ENCODE assay signal across 1 cellular context in the genomic region with DNA sequence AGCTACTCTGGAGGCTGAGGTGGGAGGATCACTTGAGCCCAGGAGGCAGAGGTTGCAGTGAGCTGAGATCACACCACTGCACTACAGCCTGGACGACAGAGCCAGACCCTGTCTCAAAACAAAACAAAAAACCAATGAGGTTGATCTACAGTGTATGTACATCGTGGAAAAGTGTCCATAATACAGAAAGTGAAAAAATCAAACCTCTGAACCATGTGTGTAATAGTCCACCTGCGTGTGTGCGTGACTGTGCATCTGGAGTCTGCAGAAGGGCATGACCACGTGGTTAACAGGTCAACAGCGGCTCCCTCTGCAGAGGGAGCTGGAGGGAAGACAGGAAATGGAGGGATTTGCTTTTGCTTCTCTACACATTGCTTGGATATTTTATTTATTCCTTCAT.
TF ChIP-seq lines count a peak whose summit lies in the region.

No MANE protein-coding gene starts in this region.

TF ChIP-seq in K562, 482 proteins besides CTCF, POLR2A, EP300 and RAD21 (continues in another document):
- TF ChIP-seq E2F5 (CRISPR knock-in tag; IDR thresholded peaks at IDR 0.05) (no peak), MCM2 (IDR thresholded peaks at IDR 0.05; ENCODE audit: low read depth) (no peak), ATF1 (CRISPR knock-in tag; IDR thresholded peaks at IDR 0.05) (no peak), ATF1 (tag; IDR thresholded peaks at IDR 0.05) (no peak), ZNF644 (tag; IDR thresholded peaks at IDR 0.05; ENCODE audit: low read depth) (no peak), GTF2F1 (IDR thresholded peaks at IDR 0.05; ENCODE audit: low read depth, low read length) (no peak), SP1 (CRISPR knock-in tag; IDR thresholded peaks at IDR 0.05) (no peak), ZNF766 (CRISPR knock-in tag; conservative IDR thresholded peaks at IDR 0.05) (no peak), HCFC1 (IDR thresholded peaks at IDR 0.05; ENCODE audit: low read depth, low read length) (no peak), ZNF239 (CRISPR knock-in tag; IDR thresholded peaks at IDR 0.05) (no peak), ASH1L (IDR thresholded peaks at IDR 0.05; ENCODE audit: borderline replicate concordance, low read depth, partially characterized antibody) (no peak), TAF1 (IDR thresholded peaks at IDR 0.05; ENCODE audit: control insufficient read depth, extremely low read depth, insufficient read depth, low read length, severe bottlenecking) (no peak), GABPA (tag; conservative IDR thresholded peaks at IDR 0.05; ENCODE audit: low read depth) (no peak), MAFK (IDR thresholded peaks at IDR 0.05; ENCODE audit: low read length) (no peak), RAD51 (IDR thresholded peaks at IDR 0.05; ENCODE audit: borderline replicate concordance, low read depth) (peak; percentile 68; the same call in 1 of the 2 replicates), CBX1 (IDR thresholded peaks at IDR 0.05; ENCODE audit: low read depth) (no peak), ZNF134 (CRISPR knock-in tag; conservative IDR thresholded peaks at IDR 0.05) (no peak), CBFA2T3 (IDR thresholded peaks at IDR 0.05) (peak; percentile 21; the same call in 1 of the 2 replicates), MYC (IDR thresholded peaks at IDR 0.05; ENCODE audit: low read depth, low read length) (0 out of 2 replicates have a peak, but pooled peaks have one; percentile 33), MYC (CRISPR knock-in tag; IDR thresholded peaks at IDR 0.05; ENCODE audit: borderline replicate concordance, low read depth) (no peak), NFE2 (IDR thresholded peaks at IDR 0.05; ENCODE audit: low read depth) (peak; percentile 29; the same call in 1 of the 2 replicates), THRAP3 (IDR thresholded peaks at IDR 0.05; ENCODE audit: borderline replicate concordance) (no peak), YY1 (IDR thresholded peaks at IDR 0.05; ENCODE audit: borderline replicate concordance in 1 of 3, control insufficient read depth in 1 of 3, extremely low read depth in 1 of 3, insufficient read depth in 3 of 3, insufficient read length in 1 of 3, insufficient replicate concordance in 2 of 3, low read depth in 1 of 3, low read length in 2 of 3) (no peak), ETV5 (CRISPR knock-in tag; IDR thresholded peaks at IDR 0.05; ENCODE audit: low read depth) (no peak), CBX2 (IDR thresholded peaks at IDR 0.05; ENCODE audit: insufficient read depth, low read length, poor library complexity, severe bottlenecking) (no peak), FOS (IDR thresholded peaks at IDR 0.05; ENCODE audit: extremely low read depth, insufficient read length) (no peak), NRF1 (conservative IDR thresholded peaks at IDR 0.05 in 1 of 2, IDR thresholded peaks at IDR 0.05 in 1 of 2) (peak; percentile 16 to 46; a peak in 1 of 4 replicates), E2F6 (IDR thresholded peaks at IDR 0.05; ENCODE audit: borderline replicate concordance in 1 of 2, extremely low read depth in 1 of 2, insufficient read depth in 1 of 2, insufficient read length in 1 of 2, low read depth in 1 of 2, low read length in 1 of 2, poor library complexity in 1 of 2, severe bottlenecking in 1 of 2) (peak; percentile 23 to 72), RB1 (IDR thresholded peaks at IDR 0.05; ENCODE audit: low read depth) (no peak), ZBTB7A (IDR thresholded peaks at IDR 0.05; ENCODE audit: borderline replicate concordance, control insufficient read depth, low read depth, low read length) (no peak), L3MBTL2 (IDR thresholded peaks at IDR 0.05) (peak; percentile 83), THAP7 (CRISPR knock-in tag; IDR thresholded peaks at IDR 0.05) (no peak)
- TF ChIP-seq, protein P1, sequence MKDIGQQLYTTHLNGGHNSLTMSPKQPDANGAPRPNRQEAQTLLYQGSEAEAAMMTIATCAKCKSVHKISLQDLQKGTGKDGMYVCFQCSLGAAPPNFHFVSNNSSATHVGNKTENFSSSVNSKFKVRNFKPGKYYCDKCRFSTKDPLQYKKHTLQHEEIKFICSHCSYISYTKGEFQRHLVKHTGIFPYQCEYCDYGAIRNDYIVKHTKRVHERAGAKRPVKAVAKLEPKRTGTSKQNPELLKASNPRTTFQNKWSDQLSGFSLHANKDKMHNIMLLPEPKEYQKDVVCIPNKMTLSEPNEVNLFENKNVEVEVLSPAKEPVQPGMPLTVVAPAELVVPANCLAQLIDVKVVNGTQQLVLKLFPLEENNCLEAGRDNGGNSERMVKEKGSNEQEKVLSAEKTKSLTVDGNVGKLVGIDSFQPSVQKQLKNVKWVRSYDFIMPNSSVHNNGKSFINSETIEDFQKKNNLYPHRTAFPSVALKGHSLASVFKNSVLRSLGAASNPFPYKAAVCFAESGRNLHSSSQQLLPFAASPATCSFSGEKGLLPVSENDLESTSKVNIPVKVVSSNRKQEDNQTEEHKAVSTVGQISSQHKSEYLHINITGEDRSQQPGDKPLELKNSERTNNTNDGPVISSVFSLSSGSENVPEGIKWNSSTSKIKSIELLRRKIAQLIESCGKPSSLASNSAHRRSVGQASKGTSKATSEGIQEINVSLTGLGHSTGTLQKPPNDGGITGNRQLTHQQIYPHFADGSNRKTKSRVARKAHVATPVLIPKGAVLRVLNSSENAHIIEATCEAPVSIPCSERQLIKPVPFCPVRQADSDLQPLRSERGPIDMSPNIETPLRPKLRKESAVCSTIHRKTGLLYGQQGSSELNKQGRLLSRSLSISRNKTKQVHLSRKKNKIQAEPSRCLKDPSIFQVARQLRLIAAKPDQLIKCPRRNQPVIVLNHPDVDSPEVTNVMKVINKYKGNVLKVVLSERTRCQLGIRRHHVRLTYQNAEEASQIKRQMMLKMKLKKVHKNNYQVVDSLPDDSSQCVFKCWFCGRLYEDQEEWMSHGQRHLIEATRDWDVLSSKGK (CRISPR knock-in tag; IDR thresholded peaks at IDR 0.05) = no peak
- TF ChIP-seq, protein P2, sequence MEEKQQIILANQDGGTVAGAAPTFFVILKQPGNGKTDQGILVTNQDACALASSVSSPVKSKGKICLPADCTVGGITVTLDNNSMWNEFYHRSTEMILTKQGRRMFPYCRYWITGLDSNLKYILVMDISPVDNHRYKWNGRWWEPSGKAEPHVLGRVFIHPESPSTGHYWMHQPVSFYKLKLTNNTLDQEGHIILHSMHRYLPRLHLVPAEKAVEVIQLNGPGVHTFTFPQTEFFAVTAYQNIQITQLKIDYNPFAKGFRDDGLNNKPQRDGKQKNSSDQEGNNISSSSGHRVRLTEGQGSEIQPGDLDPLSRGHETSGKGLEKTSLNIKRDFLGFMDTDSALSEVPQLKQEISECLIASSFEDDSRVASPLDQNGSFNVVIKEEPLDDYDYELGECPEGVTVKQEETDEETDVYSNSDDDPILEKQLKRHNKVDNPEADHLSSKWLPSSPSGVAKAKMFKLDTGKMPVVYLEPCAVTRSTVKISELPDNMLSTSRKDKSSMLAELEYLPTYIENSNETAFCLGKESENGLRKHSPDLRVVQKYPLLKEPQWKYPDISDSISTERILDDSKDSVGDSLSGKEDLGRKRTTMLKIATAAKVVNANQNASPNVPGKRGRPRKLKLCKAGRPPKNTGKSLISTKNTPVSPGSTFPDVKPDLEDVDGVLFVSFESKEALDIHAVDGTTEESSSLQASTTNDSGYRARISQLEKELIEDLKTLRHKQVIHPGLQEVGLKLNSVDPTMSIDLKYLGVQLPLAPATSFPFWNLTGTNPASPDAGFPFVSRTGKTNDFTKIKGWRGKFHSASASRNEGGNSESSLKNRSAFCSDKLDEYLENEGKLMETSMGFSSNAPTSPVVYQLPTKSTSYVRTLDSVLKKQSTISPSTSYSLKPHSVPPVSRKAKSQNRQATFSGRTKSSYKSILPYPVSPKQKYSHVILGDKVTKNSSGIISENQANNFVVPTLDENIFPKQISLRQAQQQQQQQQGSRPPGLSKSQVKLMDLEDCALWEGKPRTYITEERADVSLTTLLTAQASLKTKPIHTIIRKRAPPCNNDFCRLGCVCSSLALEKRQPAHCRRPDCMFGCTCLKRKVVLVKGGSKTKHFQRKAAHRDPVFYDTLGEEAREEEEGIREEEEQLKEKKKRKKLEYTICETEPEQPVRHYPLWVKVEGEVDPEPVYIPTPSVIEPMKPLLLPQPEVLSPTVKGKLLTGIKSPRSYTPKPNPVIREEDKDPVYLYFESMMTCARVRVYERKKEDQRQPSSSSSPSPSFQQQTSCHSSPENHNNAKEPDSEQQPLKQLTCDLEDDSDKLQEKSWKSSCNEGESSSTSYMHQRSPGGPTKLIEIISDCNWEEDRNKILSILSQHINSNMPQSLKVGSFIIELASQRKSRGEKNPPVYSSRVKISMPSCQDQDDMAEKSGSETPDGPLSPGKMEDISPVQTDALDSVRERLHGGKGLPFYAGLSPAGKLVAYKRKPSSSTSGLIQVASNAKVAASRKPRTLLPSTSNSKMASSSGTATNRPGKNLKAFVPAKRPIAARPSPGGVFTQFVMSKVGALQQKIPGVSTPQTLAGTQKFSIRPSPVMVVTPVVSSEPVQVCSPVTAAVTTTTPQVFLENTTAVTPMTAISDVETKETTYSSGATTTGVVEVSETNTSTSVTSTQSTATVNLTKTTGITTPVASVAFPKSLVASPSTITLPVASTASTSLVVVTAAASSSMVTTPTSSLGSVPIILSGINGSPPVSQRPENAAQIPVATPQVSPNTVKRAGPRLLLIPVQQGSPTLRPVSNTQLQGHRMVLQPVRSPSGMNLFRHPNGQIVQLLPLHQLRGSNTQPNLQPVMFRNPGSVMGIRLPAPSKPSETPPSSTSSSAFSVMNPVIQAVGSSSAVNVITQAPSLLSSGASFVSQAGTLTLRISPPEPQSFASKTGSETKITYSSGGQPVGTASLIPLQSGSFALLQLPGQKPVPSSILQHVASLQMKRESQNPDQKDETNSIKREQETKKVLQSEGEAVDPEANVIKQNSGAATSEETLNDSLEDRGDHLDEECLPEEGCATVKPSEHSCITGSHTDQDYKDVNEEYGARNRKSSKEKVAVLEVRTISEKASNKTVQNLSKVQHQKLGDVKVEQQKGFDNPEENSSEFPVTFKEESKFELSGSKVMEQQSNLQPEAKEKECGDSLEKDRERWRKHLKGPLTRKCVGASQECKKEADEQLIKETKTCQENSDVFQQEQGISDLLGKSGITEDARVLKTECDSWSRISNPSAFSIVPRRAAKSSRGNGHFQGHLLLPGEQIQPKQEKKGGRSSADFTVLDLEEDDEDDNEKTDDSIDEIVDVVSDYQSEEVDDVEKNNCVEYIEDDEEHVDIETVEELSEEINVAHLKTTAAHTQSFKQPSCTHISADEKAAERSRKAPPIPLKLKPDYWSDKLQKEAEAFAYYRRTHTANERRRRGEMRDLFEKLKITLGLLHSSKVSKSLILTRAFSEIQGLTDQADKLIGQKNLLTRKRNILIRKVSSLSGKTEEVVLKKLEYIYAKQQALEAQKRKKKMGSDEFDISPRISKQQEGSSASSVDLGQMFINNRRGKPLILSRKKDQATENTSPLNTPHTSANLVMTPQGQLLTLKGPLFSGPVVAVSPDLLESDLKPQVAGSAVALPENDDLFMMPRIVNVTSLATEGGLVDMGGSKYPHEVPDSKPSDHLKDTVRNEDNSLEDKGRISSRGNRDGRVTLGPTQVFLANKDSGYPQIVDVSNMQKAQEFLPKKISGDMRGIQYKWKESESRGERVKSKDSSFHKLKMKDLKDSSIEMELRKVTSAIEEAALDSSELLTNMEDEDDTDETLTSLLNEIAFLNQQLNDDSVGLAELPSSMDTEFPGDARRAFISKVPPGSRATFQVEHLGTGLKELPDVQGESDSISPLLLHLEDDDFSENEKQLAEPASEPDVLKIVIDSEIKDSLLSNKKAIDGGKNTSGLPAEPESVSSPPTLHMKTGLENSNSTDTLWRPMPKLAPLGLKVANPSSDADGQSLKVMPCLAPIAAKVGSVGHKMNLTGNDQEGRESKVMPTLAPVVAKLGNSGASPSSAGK (IDR thresholded peaks at IDR 0.05) = peak; percentile 66
